1 cellular context compared by ENCODE assay signal in the genomic region with DNA sequence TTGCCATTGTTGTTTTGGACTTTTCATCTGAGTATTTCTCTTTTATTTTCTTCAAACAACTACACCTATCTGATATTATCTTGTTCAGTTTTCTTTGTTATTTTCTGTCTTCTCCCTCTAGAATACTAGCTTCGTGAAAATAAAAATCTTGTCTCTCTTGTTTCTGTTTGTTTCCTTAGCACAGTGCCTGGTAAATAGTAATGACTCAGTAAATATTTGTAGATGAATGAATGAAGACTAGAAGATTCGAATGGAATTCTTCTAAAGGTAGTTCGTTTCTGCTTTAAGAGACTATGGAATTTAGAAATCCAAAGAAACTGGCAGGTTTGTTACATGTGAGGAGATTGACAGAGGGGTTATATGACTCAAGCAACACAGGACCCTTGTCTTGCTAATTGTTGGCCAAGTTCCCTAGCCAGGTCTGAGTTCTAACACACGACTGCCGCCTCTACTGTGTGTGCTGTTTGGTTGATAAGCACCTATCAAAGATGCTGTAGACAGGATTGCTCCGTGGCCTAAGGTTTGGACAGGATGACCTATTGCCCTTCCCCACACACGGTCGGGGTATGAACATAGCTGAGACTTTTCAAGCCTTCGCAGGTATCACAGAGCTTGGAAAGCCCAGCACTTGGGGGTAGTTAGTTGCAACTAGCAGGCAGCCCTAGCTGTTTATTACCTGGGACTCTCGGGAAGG.
TF ChIP-seq lines count a peak whose summit lies in the region.

No MANE protein-coding gene starts in this region.

TF ChIP-seq in K562, 482 proteins besides CTCF, POLR2A, EP300 and RAD21 (continued from another document):
- TF ChIP-seq, protein P1, sequence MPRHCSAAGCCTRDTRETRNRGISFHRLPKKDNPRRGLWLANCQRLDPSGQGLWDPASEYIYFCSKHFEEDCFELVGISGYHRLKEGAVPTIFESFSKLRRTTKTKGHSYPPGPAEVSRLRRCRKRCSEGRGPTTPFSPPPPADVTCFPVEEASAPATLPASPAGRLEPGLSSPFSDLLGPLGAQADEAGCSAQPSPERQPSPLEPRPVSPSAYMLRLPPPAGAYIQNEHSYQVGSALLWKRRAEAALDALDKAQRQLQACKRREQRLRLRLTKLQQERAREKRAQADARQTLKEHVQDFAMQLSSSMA (CRISPR knock-in tag; IDR thresholded peaks at IDR 0.05), result no peak
- TF ChIP-seq, protein P2, sequence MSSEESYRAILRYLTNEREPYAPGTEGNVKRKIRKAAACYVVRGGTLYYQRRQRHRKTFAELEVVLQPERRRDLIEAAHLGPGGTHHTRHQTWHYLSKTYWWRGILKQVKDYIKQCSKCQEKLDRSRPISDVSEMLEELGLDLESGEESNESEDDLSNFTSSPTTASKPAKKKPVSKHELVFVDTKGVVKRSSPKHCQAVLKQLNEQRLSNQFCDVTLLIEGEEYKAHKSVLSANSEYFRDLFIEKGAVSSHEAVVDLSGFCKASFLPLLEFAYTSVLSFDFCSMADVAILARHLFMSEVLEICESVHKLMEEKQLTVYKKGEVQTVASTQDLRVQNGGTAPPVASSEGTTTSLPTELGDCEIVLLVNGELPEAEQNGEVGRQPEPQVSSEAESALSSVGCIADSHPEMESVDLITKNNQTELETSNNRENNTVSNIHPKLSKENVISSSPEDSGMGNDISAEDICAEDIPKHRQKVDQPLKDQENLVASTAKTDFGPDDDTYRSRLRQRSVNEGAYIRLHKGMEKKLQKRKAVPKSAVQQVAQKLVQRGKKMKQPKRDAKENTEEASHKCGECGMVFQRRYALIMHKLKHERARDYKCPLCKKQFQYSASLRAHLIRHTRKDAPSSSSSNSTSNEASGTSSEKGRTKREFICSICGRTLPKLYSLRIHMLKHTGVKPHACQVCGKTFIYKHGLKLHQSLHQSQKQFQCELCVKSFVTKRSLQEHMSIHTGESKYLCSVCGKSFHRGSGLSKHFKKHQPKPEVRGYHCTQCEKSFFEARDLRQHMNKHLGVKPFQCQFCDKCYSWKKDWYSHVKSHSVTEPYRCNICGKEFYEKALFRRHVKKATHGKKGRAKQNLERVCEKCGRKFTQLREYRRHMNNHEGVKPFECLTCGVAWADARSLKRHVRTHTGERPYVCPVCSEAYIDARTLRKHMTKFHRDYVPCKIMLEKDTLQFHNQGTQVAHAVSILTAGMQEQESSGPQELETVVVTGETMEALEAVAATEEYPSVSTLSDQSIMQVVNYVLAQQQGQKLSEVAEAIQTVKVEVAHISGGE (CRISPR knock-in tag; IDR thresholded peaks at IDR 0.05), result peak in 1 of 3 experiments; percentile 22; a peak in 1 of 6 replicates
- TF ChIP-seq RCOR1 (IDR thresholded peaks at IDR 0.05; ENCODE audit: borderline replicate concordance in 1 of 2, low read depth in 2 of 2, low read length in 2 of 2), result peak in 1 of 2 experiments; percentile 78; a peak in 1 of 4 replicates
- no peak for TF ChIP-seq ZBED1 (IDR thresholded peaks at IDR 0.05)
- TF ChIP-seq HLTF (IDR thresholded peaks at IDR 0.05), result no peak
- no peak for TF ChIP-seq KAT8 (IDR thresholded peaks at IDR 0.05; ENCODE audit: low read depth)
- TF ChIP-seq ZC3H8 (IDR thresholded peaks at IDR 0.05), result no peak
- no peak for TF ChIP-seq HNRNPH1 (optimal IDR thresholded peaks at IDR 0.05; ENCODE audit: low read depth, low read length)
- TF ChIP-seq ZFP36 (IDR thresholded peaks at IDR 0.05; ENCODE audit: low read depth, low read length, partially characterized antibody), result peak; percentile 5
- no peak for TF ChIP-seq ZSCAN32 (CRISPR knock-in tag; IDR thresholded peaks at IDR 0.05)
- TF ChIP-seq RUNX1 (IDR thresholded peaks at IDR 0.05; ENCODE audit: low read depth), result no peak
- TF ChIP-seq PPARD (CRISPR knock-in tag; IDR thresholded peaks at IDR 0.05), result no peak
- no peak for TF ChIP-seq MIER1 (IDR thresholded peaks at IDR 0.05; ENCODE audit: low read depth)
- 0 out of 2 replicates have a peak, but pooled peaks have one; percentile 11 for TF ChIP-seq FOXM1 (IDR thresholded peaks at IDR 0.05; ENCODE audit: low read depth)
- TF ChIP-seq FOXM1 (CRISPR knock-in tag; IDR thresholded peaks at IDR 0.05; ENCODE audit: low read depth), result no peak
- no peak for TF ChIP-seq SREBF1 (IDR thresholded peaks at IDR 0.05; ENCODE audit: borderline replicate concordance, low read depth, low read length)
- TF ChIP-seq HEY1 (CRISPR knock-in tag; IDR thresholded peaks at IDR 0.05; ENCODE audit: borderline replicate concordance), result no peak
- no peak for TF ChIP-seq ZNF561 (CRISPR knock-in tag; conservative IDR thresholded peaks at IDR 0.05)
- TF ChIP-seq HDGF (IDR thresholded peaks at IDR 0.05), result no peak
- TF ChIP-seq TAF15 (IDR thresholded peaks at IDR 0.05; ENCODE audit: low read depth, low read length), result no peak
